ENCODE assay signal across 24 cellular contexts in the genomic region with DNA sequence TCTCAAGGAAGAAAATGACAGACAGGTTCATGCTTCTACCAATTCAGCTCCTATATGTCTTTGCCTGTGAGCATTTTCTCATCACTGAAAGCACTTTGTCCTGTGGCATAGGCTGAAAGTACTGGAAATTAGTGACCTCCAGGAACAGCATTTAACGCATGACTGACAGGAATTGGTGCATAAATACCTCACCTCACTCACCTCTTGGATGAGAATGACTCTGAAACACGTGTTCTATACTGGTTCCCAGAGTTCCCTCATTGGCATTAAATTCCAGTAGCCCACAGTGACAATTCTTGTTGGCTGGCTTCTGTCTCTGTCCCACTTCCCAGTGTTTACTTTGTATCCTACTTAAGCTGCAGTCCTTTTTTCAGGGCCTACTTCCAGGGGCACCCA.
DNase-seq lines count a peak whose midpoint lies in the region; ATAC-seq, FAIRE-seq and TF ChIP-seq lines count a peak whose summit lies in the region.
"Had no signal": no experiment of that assay in that cellular context is flagged by ENCODE, and none has a peak within 500 bp of the region (broad histone marks: within the 10 kb centered on the region; RNA-seq: fewer than 3 reads in every experiment).

No MANE protein-coding gene starts in this region.

- intact Hi-C loops in Calu3 (cut with micrococcal nuclease; ENCODE audit: unreplicated experiment), result no loop called here
- intact Hi-C loops in lower lobe of right lung (cut with DNase I), result no loop called here

- H3K4me3 Mint-ChIP-seq in Calu3 (ENCODE audit: low read depth, unreplicated experiment), result no peak overlapping the region
- H3K4me3 Mint-ChIP-seq: CD4-positive, alpha-beta T cell had no signal

- TF ChIP-seq CTCF in Calu3 (IDR thresholded peaks at IDR 0.05; ENCODE audit: unreplicated experiment), result no peak
- no peak for TF ChIP-seq CTCF in lower lobe of right lung (IDR thresholded peaks at IDR 0.05)

- FAIRE-seq in frontal cortex (lab: Jason Lieb, UNC), result no peak
- FAIRE-seq: GM18507, H1, K562 had no signal

- H3K36me3 Mint-ChIP-seq in Calu3 (ENCODE audit: insufficient read depth, unreplicated experiment), result peaks cover 7% of the 10 kb centered on the region

- TF ChIP-seq RAD21 in Ishikawa (IDR thresholded peaks at IDR 0.05; ENCODE audit: low read depth), result no peak

- no peaks in the 10 kb centered on the region for H3K36me3 ChIP-seq in lower lobe of right lung
- H3K36me3 ChIP-seq: BLaER1, MG63, Peyer's patch had no signal

- no peaks in the 10 kb centered on the region for H3K27me3 Mint-ChIP-seq in Calu3 (ENCODE audit: unreplicated experiment)

- H3K27me3 ChIP-seq in lower lobe of right lung (ENCODE audit: low read depth), result no peaks in the 10 kb centered on the region
- H3K27me3 ChIP-seq: BLaER1, MG63, Peyer's patch had no signal

- no peak overlapping the region for H3K27ac ChIP-seq in lower lobe of right lung
- H3K27ac ChIP-seq: BLaER1, Peyer's patch, SK-N-MC had no signal

- H3K9me3 Mint-ChIP-seq in Calu3 (ENCODE audit: low read depth, unreplicated experiment), result peaks cover 3% of the 10 kb centered on the region
- H3K9me3 Mint-ChIP-seq: CD4-positive, alpha-beta T cell had no signal

- no peaks in the 10 kb centered on the region for H3K4me1 ChIP-seq in lower lobe of right lung
- H3K4me1 ChIP-seq: BLaER1, Peyer's patch had no signal

- BruUV-seq in Calu3 (replicated peaks; lab: Mats Ljungman, UMichigan), result no TSS peak

- no peak for ATAC-seq in lower lobe of right lung
- ATAC-seq in HG02763 (IDR thresholded peaks at IDR 0.05; ENCODE audit: unreplicated experiment), result no peak
- ATAC-seq: K562 had no signal

- no peak for TF ChIP-seq EP300 in Ishikawa (IDR thresholded peaks at IDR 0.05; ENCODE audit: borderline replicate concordance)

- H3K27ac Mint-ChIP-seq in Calu3 (ENCODE audit: unreplicated experiment), result peak overlapping the region; percentile 56
- H3K27ac Mint-ChIP-seq: CD4-positive, alpha-beta T cell had no signal

- no peak overlapping the region for H3K4me3 ChIP-seq in lower lobe of right lung
- H3K4me3 ChIP-seq: BLaER1, K562, MG63, Peyer's patch, SK-N-MC had no signal

- peaks cover 42% of the 10 kb centered on the region for H3K4me1 Mint-ChIP-seq in Calu3 (ENCODE audit: low read depth, unreplicated experiment)

- no peaks in the 10 kb centered on the region for H3K9me3 ChIP-seq in lower lobe of right lung
- H3K9me3 ChIP-seq: BLaER1, MG63, Peyer's patch had no signal

- CTCF ChIA-PET in Calu3 (lab: Charles Lee), result interaction anchor here (1.7 kb wide), 1 partner anchor 21 kb away, joined by 6 read pairs; no protein-coding TSS in a partner anchor

- no peak for DNase-seq in Calu3
- DNase-seq in kidney glomerular epithelial cell (lab: John Stamatoyannopoulos, UW), result peak; percentile 16
- DNase-seq in renal cortical epithelial cell (ENCODE audit: low read depth), result peak; percentile 82
- DNase-seq in lower lobe of right lung, result no peak
- DNase-seq in frontal cortex (ENCODE audit: low spot score in 2 of 2), result no peak
- DNase-seq: CD4-positive, alpha-beta T cell; COR-L47; DMS153; GDM1; MG63; NCI-H1048; NCI-H1417 treated with DMSO at 0.1 percent for 48 hours; NCI-H187; NCI-H446; NCI-H526; Peyer's patch; Right ventricle myocardium superior had no signal

TF ChIP-seq in Ishikawa, 13 proteins besides CTCF, POLR2A, EP300 and RAD21:
- TF ChIP-seq, protein P1, sequence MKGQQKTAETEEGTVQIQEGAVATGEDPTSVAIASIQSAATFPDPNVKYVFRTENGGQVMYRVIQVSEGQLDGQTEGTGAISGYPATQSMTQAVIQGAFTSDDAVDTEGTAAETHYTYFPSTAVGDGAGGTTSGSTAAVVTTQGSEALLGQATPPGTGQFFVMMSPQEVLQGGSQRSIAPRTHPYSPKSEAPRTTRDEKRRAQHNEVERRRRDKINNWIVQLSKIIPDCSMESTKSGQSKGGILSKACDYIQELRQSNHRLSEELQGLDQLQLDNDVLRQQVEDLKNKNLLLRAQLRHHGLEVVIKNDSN (IDR thresholded peaks at IDR 0.05), result 0 out of 2 replicates have a peak, but pooled peaks have one; percentile 8
- TF ChIP-seq TEAD4 (IDR thresholded peaks at IDR 0.05) (no peak), TCF12 (IDR thresholded peaks at IDR 0.05; ENCODE audit: low read depth) (no peak), NFIC (IDR thresholded peaks at IDR 0.05) (no peak), CEBPB (IDR thresholded peaks at IDR 0.05) (no peak)
- TF ChIP-seq, protein P2, sequence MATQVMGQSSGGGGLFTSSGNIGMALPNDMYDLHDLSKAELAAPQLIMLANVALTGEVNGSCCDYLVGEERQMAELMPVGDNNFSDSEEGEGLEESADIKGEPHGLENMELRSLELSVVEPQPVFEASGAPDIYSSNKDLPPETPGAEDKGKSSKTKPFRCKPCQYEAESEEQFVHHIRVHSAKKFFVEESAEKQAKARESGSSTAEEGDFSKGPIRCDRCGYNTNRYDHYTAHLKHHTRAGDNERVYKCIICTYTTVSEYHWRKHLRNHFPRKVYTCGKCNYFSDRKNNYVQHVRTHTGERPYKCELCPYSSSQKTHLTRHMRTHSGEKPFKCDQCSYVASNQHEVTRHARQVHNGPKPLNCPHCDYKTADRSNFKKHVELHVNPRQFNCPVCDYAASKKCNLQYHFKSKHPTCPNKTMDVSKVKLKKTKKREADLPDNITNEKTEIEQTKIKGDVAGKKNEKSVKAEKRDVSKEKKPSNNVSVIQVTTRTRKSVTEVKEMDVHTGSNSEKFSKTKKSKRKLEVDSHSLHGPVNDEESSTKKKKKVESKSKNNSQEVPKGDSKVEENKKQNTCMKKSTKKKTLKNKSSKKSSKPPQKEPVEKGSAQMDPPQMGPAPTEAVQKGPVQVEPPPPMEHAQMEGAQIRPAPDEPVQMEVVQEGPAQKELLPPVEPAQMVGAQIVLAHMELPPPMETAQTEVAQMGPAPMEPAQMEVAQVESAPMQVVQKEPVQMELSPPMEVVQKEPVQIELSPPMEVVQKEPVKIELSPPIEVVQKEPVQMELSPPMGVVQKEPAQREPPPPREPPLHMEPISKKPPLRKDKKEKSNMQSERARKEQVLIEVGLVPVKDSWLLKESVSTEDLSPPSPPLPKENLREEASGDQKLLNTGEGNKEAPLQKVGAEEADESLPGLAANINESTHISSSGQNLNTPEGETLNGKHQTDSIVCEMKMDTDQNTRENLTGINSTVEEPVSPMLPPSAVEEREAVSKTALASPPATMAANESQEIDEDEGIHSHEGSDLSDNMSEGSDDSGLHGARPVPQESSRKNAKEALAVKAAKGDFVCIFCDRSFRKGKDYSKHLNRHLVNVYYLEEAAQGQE (IDR thresholded peaks at IDR 0.05; ENCODE audit: low read depth), result no peak
- TF ChIP-seq, protein P3, sequence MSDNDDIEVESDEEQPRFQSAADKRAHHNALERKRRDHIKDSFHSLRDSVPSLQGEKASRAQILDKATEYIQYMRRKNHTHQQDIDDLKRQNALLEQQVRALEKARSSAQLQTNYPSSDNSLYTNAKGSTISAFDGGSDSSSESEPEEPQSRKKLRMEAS (IDR thresholded peaks at IDR 0.05), result no peak

Comparison
In these comparisons a context has a peak if more than half of its experiments do, and no peak if none do; other contexts are left out.
1. DNase-seq: peak in kidney glomerular epithelial cell (single experiment) and renal cortical epithelial cell (single experiment); none in Calu3 (single experiment), lower lobe of right lung (single experiment) and frontal cortex (0 of 2).